Comparison of ENCODE assay signal across 15 cellular contexts in genomic region chr2:160331258-160332025, GRCh38.
DNase-seq lines count a peak whose midpoint lies in the region; ATAC-seq and TF ChIP-seq lines count a peak whose summit lies in the region.
"Had no signal": no experiment of that assay in that cellular context is flagged by ENCODE, and none has a peak within 500 bp of the region (broad histone marks: within the 10 kb centered on the region; RNA-seq: fewer than 3 reads in every experiment).

No MANE protein-coding gene starts in this region.

- 35 to 38% (median 36%) methylated on average over 6 of the region's 6 CpGs for WGBS in heart left ventricle, 4 donors

- POLR2A ChIA-PET in T-cell (lab: Charles Lee): interaction anchor here in 1 of 2 donors (1.1 kb wide), 1 partner anchor 9 kb away, joined by 3 read pairs; no protein-coding TSS in a partner anchor

- no peaks in the 10 kb centered on the region for H3K27me3 ChIP-seq in heart left ventricle
- H3K27me3 ChIP-seq: tibial artery had no signal

- H3K27me3 Mint-ChIP-seq in T-helper 2 cell treated with Interferon-gamma antibody and Interleukin-4, amounts not matched to agents 5 μg/mL and 100 μg/mL, for 36 hours (ENCODE audit: low read depth): no peaks in the 10 kb centered on the region
- H3K27me3 Mint-ChIP-seq in T-cell (no peaks in the 10 kb centered on the region), nephron (ENCODE audit: low read depth) (no peaks in the 10 kb centered on the region)

- peak overlapping the region; percentile 25 to 76 (median 66) for H3K27ac ChIP-seq in heart left ventricle
- H3K27ac ChIP-seq: 22Rv1, tibial artery had no signal

- H3K36me3 ChIP-seq in heart left ventricle: no peaks in the 10 kb centered on the region
- H3K36me3 ChIP-seq: tibial artery had no signal

- intact Hi-C loops in heart left ventricle (cut with DNase I): loop anchor here in 7 of 10 donors (5.0 to 10.0 kb wide), 6 partner anchors 36 to 163 kb away; partner anchors contain the start of gene RBMS1 (in 3 of the 7)

- H3K4me1 ChIP-seq in heart left ventricle: peaks cover 3 to 100% (median 98%) of the 10 kb centered on the region in 12 donors

- TF ChIP-seq CTCF in heart left ventricle (IDR thresholded peaks at IDR 0.05) (no peak), nephron (IDR thresholded peaks at IDR 0.05; ENCODE audit: unreplicated experiment in 3 of 3) (no peak)

- no peak overlapping the region for H3K4me3 ChIP-seq in heart left ventricle
- H3K4me3 ChIP-seq: GM12878, tibial artery had no signal

- peaks cover 73% of the 10 kb centered on the region for H3K4me1 Mint-ChIP-seq in T-helper 2 cell treated with Interferon-gamma antibody and Interleukin-4, amounts not matched to agents 5 μg/mL and 100 μg/mL, for 36 hours (ENCODE audit: low read depth)
- H3K4me1 Mint-ChIP-seq in T-cell (peaks cover 95 to 98% (median 96%) of the 10 kb centered on the region in 3 donors), nephron (peaks cover 80% of the 10 kb centered on the region)

- peaks cover 11% of the 10 kb centered on the region for H3K36me3 Mint-ChIP-seq in T-helper 2 cell treated with Interferon-gamma antibody and Interleukin-4, amounts not matched to agents 5 μg/mL and 100 μg/mL, for 36 hours (ENCODE audit: low read depth)
- peaks cover 8% of the 10 kb centered on the region for H3K36me3 Mint-ChIP-seq in T-cell
- peaks cover 7% of the 10 kb centered on the region for H3K36me3 Mint-ChIP-seq in nephron (ENCODE audit: low read depth)

- no peak for DNase-seq in T-helper 2 cell treated with Interferon-gamma antibody and Interleukin-4, amounts not matched to agents 5 μg/mL and 100 μg/mL, for 36 hours (ENCODE audit: low spot score)
- no peak for DNase-seq in T-helper 2 cell
- DNase-seq in T-cell: no peak
- DNase-seq in heart left ventricle: peak in 3 of 5 donors; percentile 44 to 75 (median 63)
- DNase-seq in midbrain (lab: John Stamatoyannopoulos, UW): no peak
- DNase-seq in effector CD8-positive, alpha-beta T cell (lab: John Stamatoyannopoulos, UW): no peak
- DNase-seq: NCI-H2029; NCI-H526; stimulated activated CD4-positive, alpha-beta T cell treated with anti-CD3 and anti-CD28 coated beads, Interleukin-2, amount 100 ng/mL, for 24 hours; tibial artery had no signal

- no peaks in the 10 kb centered on the region for H3K9me3 ChIP-seq in heart left ventricle
- H3K9me3 ChIP-seq: tibial artery had no signal

- TF ChIP-seq POLR2A in heart left ventricle (IDR thresholded peaks at IDR 0.05): no peak

- H3K4me3 Mint-ChIP-seq in T-helper 2 cell treated with Interferon-gamma antibody and Interleukin-4, amounts not matched to agents 5 μg/mL and 100 μg/mL, for 36 hours: peak overlapping the region; percentile 49
- peak overlapping the region in 2 of 3 donors; percentile 2 to 59 for H3K4me3 Mint-ChIP-seq in T-cell
- no peak overlapping the region for H3K4me3 Mint-ChIP-seq in nephron

- CTCF ChIA-PET in T-cell (lab: Charles Lee): interaction anchor here in 1 of 2 donors (0.5 to 0.7 kb wide), 2 partner anchors 385 to 730 kb away, joined by 3 read pairs; no protein-coding TSS in a partner anchor

- H3K27ac Mint-ChIP-seq in T-helper 2 cell treated with Interferon-gamma antibody and Interleukin-4, amounts not matched to agents 5 μg/mL and 100 μg/mL, for 36 hours: peak overlapping the region; percentile 59
- peak overlapping the region; percentile 56 to 71 for H3K27ac Mint-ChIP-seq in T-cell
- peak overlapping the region; percentile 23 to 66 (median 28) for H3K27ac Mint-ChIP-seq in nephron

- ATAC-seq in T-cell (replicated peaks in 1 of 4) (no peak), heart left ventricle (peak; percentile 87 to 91 (median 88)), HG02623 (IDR thresholded peaks at IDR 0.05; ENCODE audit: unreplicated experiment) (no peak)
- ATAC-seq: GM12878, PC-3 had no signal

- H3K9me3 Mint-ChIP-seq in T-helper 2 cell treated with Interferon-gamma antibody and Interleukin-4, amounts not matched to agents 5 μg/mL and 100 μg/mL, for 36 hours: no peaks in the 10 kb centered on the region
- H3K9me3 Mint-ChIP-seq in T-cell (no peaks in the 10 kb centered on the region), nephron (no peaks in the 10 kb centered on the region)

Comparison
In these comparisons a context has a peak if more than half of its experiments do, and no peak if none do; other contexts are left out.
1. DNase-seq: peak in heart left ventricle (3 of 5); none in T-helper 2 cell treated with Interferon-gamma antibody and Interleukin-4, amounts not matched to agents 5 μg/mL and 100 μg/mL, for 36 hours (single experiment), T-helper 2 cell (0 of 5), T-cell (0 of 34), midbrain (single experiment) and effector CD8-positive, alpha-beta T cell (single experiment).
2. H3K4me3 Mint-ChIP-seq: peak in T-helper 2 cell treated with Interferon-gamma antibody and Interleukin-4, amounts not matched to agents 5 μg/mL and 100 μg/mL, for 36 hours (single experiment) and T-cell (2 of 3); none in nephron (0 of 3).
3. ATAC-seq: peak in heart left ventricle (4 of 4); none in T-cell (0 of 4) and HG02623 (single experiment).
4. Peak in every context shown above with its lines, with median percentiles within 50 percentile points of each other: H3K27ac Mint-ChIP-seq.